8 cellular contexts compared by ENCODE assay signal in the genomic region with DNA sequence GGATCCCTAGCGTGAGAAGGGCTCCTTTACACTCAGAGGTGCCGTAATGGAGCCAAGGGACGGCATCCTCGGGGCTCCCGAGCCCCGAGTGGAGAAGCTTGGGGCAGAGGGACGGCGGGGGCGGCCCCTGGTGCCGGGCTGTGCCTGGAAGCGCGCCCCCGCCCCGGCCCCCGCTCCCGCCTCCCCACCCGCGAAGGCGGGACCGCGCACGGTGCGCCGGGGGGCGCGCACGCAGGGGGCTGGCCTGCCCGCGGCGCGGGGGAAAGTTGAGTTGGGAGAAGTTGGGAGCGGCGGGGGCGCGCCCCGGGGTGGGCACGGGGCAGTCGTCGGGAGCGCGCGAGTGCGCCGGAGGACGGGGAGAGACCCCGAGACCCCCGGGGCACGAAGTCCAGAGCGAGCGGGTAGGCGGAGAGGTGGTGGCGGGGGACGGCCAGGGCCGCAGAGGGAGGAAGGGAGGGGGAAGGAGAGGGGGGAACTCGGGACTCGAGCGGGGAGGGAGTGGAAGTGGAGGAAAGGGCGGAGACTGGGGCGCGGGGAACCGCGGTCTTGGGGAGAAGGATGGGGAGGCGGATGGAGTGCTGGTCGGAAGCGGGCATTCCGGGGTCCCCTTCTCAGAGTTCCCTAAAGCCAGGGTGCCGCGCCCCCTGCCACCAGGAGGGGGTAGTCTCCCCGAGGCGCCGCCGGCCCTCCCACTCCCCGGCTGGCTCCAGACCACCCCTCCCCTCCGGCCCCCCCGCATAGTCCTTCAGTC. TPM values are rescaled to one million over a fixed set of nuclear protein-coding genes. Genes with fewer than 3 reads are reported as not detected.
A peak's percentile ranks its signal among the peaks of the same experiment; 100 is the strongest.
DNase-seq lines count a peak whose midpoint lies in the region; ATAC-seq and TF ChIP-seq lines count a peak whose summit lies in the region.

A gene with protein sequence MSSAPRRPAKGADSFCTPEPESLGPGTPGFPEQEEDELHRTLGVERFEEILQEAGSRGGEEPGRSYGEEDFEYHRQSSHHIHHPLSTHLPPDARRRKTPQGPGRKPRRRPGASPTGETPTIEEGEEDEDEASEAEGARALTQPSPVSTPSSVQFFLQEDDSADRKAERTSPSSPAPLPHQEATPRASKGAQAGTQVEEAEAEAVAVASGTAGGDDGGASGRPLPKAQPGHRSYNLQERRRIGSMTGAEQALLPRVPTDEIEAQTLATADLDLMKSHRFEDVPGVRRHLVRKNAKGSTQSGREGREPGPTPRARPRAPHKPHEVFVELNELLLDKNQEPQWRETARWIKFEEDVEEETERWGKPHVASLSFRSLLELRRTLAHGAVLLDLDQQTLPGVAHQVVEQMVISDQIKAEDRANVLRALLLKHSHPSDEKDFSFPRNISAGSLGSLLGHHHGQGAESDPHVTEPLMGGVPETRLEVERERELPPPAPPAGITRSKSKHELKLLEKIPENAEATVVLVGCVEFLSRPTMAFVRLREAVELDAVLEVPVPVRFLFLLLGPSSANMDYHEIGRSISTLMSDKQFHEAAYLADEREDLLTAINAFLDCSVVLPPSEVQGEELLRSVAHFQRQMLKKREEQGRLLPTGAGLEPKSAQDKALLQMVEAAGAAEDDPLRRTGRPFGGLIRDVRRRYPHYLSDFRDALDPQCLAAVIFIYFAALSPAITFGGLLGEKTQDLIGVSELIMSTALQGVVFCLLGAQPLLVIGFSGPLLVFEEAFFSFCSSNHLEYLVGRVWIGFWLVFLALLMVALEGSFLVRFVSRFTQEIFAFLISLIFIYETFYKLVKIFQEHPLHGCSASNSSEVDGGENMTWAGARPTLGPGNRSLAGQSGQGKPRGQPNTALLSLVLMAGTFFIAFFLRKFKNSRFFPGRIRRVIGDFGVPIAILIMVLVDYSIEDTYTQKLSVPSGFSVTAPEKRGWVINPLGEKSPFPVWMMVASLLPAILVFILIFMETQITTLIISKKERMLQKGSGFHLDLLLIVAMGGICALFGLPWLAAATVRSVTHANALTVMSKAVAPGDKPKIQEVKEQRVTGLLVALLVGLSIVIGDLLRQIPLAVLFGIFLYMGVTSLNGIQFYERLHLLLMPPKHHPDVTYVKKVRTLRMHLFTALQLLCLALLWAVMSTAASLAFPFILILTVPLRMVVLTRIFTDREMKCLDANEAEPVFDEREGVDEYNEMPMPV (plus strand): TSS at position 228 of the 751 bp plus-strand sequence. CDS start 2,399 bp downstream, outside the sequence.

- peak within 1 kb of the TSS; percentile 52 for H3K9ac ChIP-seq in H9 (ENCODE audit: extremely low read depth, insufficient read length, low read length)
- peak within 1 kb of the TSS; percentile 46; the same call in 1 of the 2 replicates for H3K9ac ChIP-seq in iPS-20b (ENCODE audit: low read depth, low read length)
- H3K9ac ChIP-seq in skeletal muscle satellite cell (ENCODE audit: low read depth, low read length): peak within 1 kb of the TSS; percentile 82

- H3K27ac ChIP-seq in H9 (ENCODE audit: insufficient read length, low read depth, low read length) (no peak within 1 kb of the TSS), VCaP (peak within 1 kb of the TSS; percentile 92), breast epithelium (peak within 1 kb of the TSS; percentile 97 to 100), iPS-20b (ENCODE audit: low read length) (no peak within 1 kb of the TSS)

- no peak within 1 kb of the TSS for H2AK5ac ChIP-seq in H9 (ENCODE audit: insufficient read length, low read length)

- no CpG with 5 or more reads among the region's 75 CpGs for WGBS in H9 (ENCODE audit: extremely low coverage, insufficient read length, low lambda C conversion rate)

- intact Hi-C loops in breast epithelium (cut with DNase I; ENCODE audit: low total_unique reads): no loop called here

- peak within 1 kb of the TSS; percentile 78 to 91 for H3K4me3 Mint-ChIP-seq in H9

- peaks cover 41% of the 10 kb centered on the region for H3K23me2 ChIP-seq in H9 (ENCODE audit: insufficient read length, low read depth, low read length, poor library complexity, severe bottlenecking)

- H3K9me3 Mint-ChIP-seq in H9: no peaks in the 10 kb centered on the region; a peak in 1 of 5 replicates

- no peak within 1 kb of the TSS for H2BK12ac ChIP-seq in H9 (ENCODE audit: insufficient read length, low read depth, low read length)

- peak; percentile 61 for TF ChIP-seq CTCF in H9 (conservative IDR thresholded peaks at IDR 0.05)
- peak; percentile 63 for TF ChIP-seq CTCF in VCaP (conservative IDR thresholded peaks at IDR 0.05)
- peak in 2 of 3 donors; percentile 9 to 29 for TF ChIP-seq CTCF in breast epithelium (IDR thresholded peaks at IDR 0.05)

- no peak within 1 kb of the TSS for H2BK120ac ChIP-seq in H9 (ENCODE audit: low read depth, low read length, poor library complexity, severe bottlenecking)

- H3K4me2 ChIP-seq in H9 (ENCODE audit: insufficient read depth, insufficient read length, low read length) (peak within 1 kb of the TSS; percentile 58), skeletal muscle satellite cell (ENCODE audit: low read length) (peak within 1 kb of the TSS; percentile 94)

- no peak within 1 kb of the TSS for H2AFZ ChIP-seq in H9 (ENCODE audit: low read length)

- no peak within 1 kb of the TSS for H3K4ac ChIP-seq in H9 (ENCODE audit: low read depth, low read length)

- no peak for ATAC-seq in HG03025 (IDR thresholded peaks at IDR 0.05; ENCODE audit: low FRiP score, unreplicated experiment)

- H3K79me1 ChIP-seq in H9 (ENCODE audit: insufficient read depth, low read depth, low read length, poor library complexity, severe bottlenecking): no peaks in the 10 kb centered on the region

- H3K4me1 ChIP-seq in H9 (ENCODE audit: insufficient read depth, low read length) (peaks cover 8% of the 10 kb centered on the region), breast epithelium (peaks cover 20 to 24% of the 10 kb centered on the region in 2 donors), iPS-20b (ENCODE audit: insufficient read depth, low read length) (peaks cover 28% of the 10 kb centered on the region), skeletal muscle satellite cell (ENCODE audit: control insufficient read depth, insufficient read depth, low read length) (peaks cover 49% of the 10 kb centered on the region)

- H4K91ac ChIP-seq in H9 (ENCODE audit: insufficient read length, low read depth, low read length): no peak within 1 kb of the TSS

- H3K27me3 Mint-ChIP-seq in H9 (ENCODE audit: low read depth): peaks cover 18% of the 10 kb centered on the region

- H4K5ac ChIP-seq in H9 (ENCODE audit: insufficient read length, low read depth, low read length): no peak within 1 kb of the TSS

- H3K4me1 Mint-ChIP-seq in H9: peaks cover 40 to 52% of the 10 kb centered on the region in 2 experiments

- H3K36me3 ChIP-seq in breast epithelium (no peaks in the 10 kb centered on the region), iPS-20b (ENCODE audit: insufficient read depth, low read depth, low read length) (peaks cover under 1% of the 10 kb centered on the region; the same call in 1 of the 2 replicates), skeletal muscle satellite cell (ENCODE audit: insufficient read depth, low read length) (peaks cover 6% of the 10 kb centered on the region)

- H4K8ac ChIP-seq in H9 (replicated peaks; ENCODE audit: insufficient read length, low read depth, low read length): no peak within 1 kb of the TSS

- H3K79me2 ChIP-seq in H9 (ENCODE audit: insufficient read depth, low read length): no peaks in the 10 kb centered on the region

- H2BK5ac ChIP-seq in H9 (ENCODE audit: insufficient read length, low read length): no peak within 1 kb of the TSS

- H3K4me3 ChIP-seq in GM08714 (ENCODE audit: low read length): peak within 1 kb of the TSS; percentile 86
- H3K4me3 ChIP-seq in breast epithelium: peak within 1 kb of the TSS; percentile 81 to 98 (median 86)
- H3K4me3 ChIP-seq in iPS-20b (ENCODE audit: low read length): peak within 1 kb of the TSS; percentile 94
- peak within 1 kb of the TSS; percentile 87 for H3K4me3 ChIP-seq in skeletal muscle satellite cell (ENCODE audit: low read length)

- H3K56ac ChIP-seq in H9 (ENCODE audit: insufficient read length, low read depth, low read length): no peak within 1 kb of the TSS

- H3K18ac ChIP-seq in H9 (ENCODE audit: insufficient read length, low read depth, low read length): no peak within 1 kb of the TSS

- no peak within 1 kb of the TSS for H2BK20ac ChIP-seq in H9 (ENCODE audit: low read depth, low read length, poor library complexity, severe bottlenecking)

- peak within 1 kb of the TSS in 2 of 3 experiments; percentile 82 to 93; a peak in 4 of 7 replicates for H3K27ac Mint-ChIP-seq in H9

- H3K9me3 ChIP-seq in H9 (ENCODE audit: control insufficient read depth, low read depth, low read length): no peaks in the 10 kb centered on the region
- H3K9me3 ChIP-seq in breast epithelium: no peaks in the 10 kb centered on the region
- H3K9me3 ChIP-seq in iPS-20b (ENCODE audit: insufficient read depth, low read depth, low read length): no peaks in the 10 kb centered on the region
- H3K9me3 ChIP-seq in skeletal muscle satellite cell (replicated peaks; ENCODE audit: low read length): no peaks in the 10 kb centered on the region

- DNase-seq in H9: peak; percentile 69
- peak; percentile 57 for DNase-seq in NCI-H1105 treated with DMSO at 0.1 percent for 48 hours (lab: John Stamatoyannopoulos, UW)
- DNase-seq in breast epithelium (ENCODE audit: low spot score in 2 of 2): peak; percentile 65 to 71

- no peak within 1 kb of the TSS for H3T11ph ChIP-seq in H9 (ENCODE audit: low read length)

- H3K23ac ChIP-seq in H9 (ENCODE audit: insufficient read length, low read depth, low read length): no peak within 1 kb of the TSS

- H4K20me1 ChIP-seq in H9 (ENCODE audit: control insufficient read depth, insufficient read depth, insufficient read length): no peaks in the 10 kb centered on the region

- H3K14ac ChIP-seq in H9 (ENCODE audit: insufficient read depth, low read length): peak within 1 kb of the TSS; percentile 37; the same call in 1 of the 2 replicates

- no peak within 1 kb of the TSS for H2BK15ac ChIP-seq in H9 (ENCODE audit: low read depth, low read length)

- TF ChIP-seq POLR2A in breast epithelium (IDR thresholded peaks at IDR 0.05): no peak

- no peaks in the 10 kb centered on the region; the same call in 1 of the 2 replicates for H3K27me3 ChIP-seq in H9 (ENCODE audit: insufficient read depth, low read length)
- H3K27me3 ChIP-seq in breast epithelium: no peaks in the 10 kb centered on the region
- peaks cover 37% of the 10 kb centered on the region for H3K27me3 ChIP-seq in iPS-20b (ENCODE audit: insufficient read depth, low read length)
- H3K27me3 ChIP-seq in skeletal muscle satellite cell (ENCODE audit: control insufficient read depth, insufficient read depth, low read length): no peaks in the 10 kb centered on the region

- peaks cover 0 to 9% (median 6%) of the 10 kb centered on the region in 3 experiments; a peak in 6 of 7 replicates for H3K36me3 Mint-ChIP-seq in H9 (ENCODE audit: insufficient read depth in 1 of 3, low read depth in 3 of 3)

RNA-seq across cellular contexts. Expression of the gene that starts here (rescaled TPM):
- 136 and 138 TPM in 2 replicates for total RNA-seq in H9 (2021)
- 100 to 1,000 TPM in 1 of 3 donors, 10 to 100 TPM in 2; 83.2 to 101 (median 92.8) TPM for total RNA-seq in breast epithelium
- 54.8 and 77.8 TPM in 2 replicates for total RNA-seq in skeletal muscle satellite cell (2012; rRNA removed)

Comparison
In these comparisons a context has a peak if more than half of its experiments do, and no peak if none do; other contexts are left out.
1. H3K27ac ChIP-seq: peak in VCaP (single experiment) and breast epithelium (2 of 2); none in H9 (single experiment) and iPS-20b (single experiment).
2. Peak in every context shown above with its lines, with median percentiles within 50 percentile points of each other: H3K4me3 ChIP-seq, DNase-seq, H3K9ac ChIP-seq and CTCF ChIP-seq.